27 cellular contexts compared by ENCODE assay signal in the genomic region with DNA sequence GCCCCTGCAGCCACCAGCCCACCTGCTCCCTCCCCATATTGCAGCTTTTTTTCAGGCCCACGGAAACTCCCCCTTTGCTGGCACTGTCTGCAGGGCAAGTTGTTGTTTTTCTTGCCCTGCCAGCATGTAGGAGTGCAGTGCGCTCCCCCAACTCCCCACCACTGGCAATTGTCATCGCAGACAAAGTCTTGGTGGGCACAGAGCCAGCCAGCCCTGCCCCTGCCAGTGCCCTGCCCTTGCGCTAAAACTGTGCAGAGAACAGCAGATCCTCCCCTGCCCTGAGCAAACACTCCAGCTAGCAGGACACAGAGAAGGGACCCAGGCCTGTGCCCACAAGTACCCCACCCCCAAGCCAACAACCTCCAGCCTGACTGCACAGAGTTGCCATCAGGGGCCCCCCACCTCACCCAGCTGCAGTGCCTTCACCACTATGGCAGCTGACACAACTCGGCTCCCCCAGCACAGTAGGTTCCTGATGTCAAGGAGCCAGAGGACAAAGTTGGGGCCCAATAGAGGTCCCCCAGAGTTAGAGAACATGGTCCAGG.
"Had no signal": no experiment of that assay in that cellular context is flagged by ENCODE, and none has a peak within 500 bp of the region (broad histone marks: within the 10 kb centered on the region; RNA-seq: fewer than 3 reads in every experiment).

No MANE protein-coding gene starts in this region.

- H3K4me3 ChIP-seq: adrenal gland, body of pancreas, colonic mucosa, esophagus squamous epithelium, gastroesophageal sphincter, heart right ventricle had no signal

- H3K4me1 ChIP-seq: adrenal gland, body of pancreas, colonic mucosa, esophagus squamous epithelium, gastroesophageal sphincter, heart right ventricle had no signal

- ATAC-seq: activated CD4-positive, CD25-positive, alpha-beta regulatory T cell treated with anti-CD3 and anti-CD28 coated beads, Interleukin-2, amount 50 U/mL, for 24 hours; activated CD8-positive, alpha-beta T cell treated with anti-CD3 and anti-CD28 coated beads for 36 hours; activated naive CD8-positive, alpha-beta T cell treated with anti-CD3 and anti-CD28 coated beads, Interleukin-2, amount 50 U/mL, for 24 hours; activated T-cell treated with anti-CD3 and anti-CD28 coated beads, Interleukin-2, amount 50 U/mL, for 4 hours; body of pancreas; gastroesophageal sphincter; heart right ventricle; T-helper 17 cell had no signal

- DNase-seq: activated B cell treated with CpG ODN at 0.5 μM for 24 hours; activated CD4-positive, alpha-beta T cell treated with anti-CD3 and anti-CD28 coated beads for 48 hours; activated CD4-positive, alpha-beta T cell treated with anti-CD3 and anti-CD28 coated beads, Interleukin-2, amount 50 U/mL, for 1 hour; activated CD4-positive, alpha-beta T cell treated with anti-CD3 and anti-CD28 coated beads, Interleukin-2, amount 50 U/mL, for 48 hours; activated CD8-positive, alpha-beta memory T cell treated with anti-CD3 and anti-CD28 coated beads for 24 hours; activated CD8-positive, alpha-beta T cell treated with anti-CD3 and anti-CD28 coated beads for 36 hours; activated effector memory CD4-positive, alpha-beta T cell treated with anti-CD3 and anti-CD28 coated beads, Interleukin-2, amount 50 U/mL, for 16 hours; activated naive CD4-positive, alpha-beta T cell treated with anti-CD3 and anti-CD28 coated beads for 36 hours; activated naive CD8-positive, alpha-beta T cell treated with anti-CD3 and anti-CD28 coated beads for 36 hours; activated naive CD8-positive, alpha-beta T cell treated with anti-CD3 and anti-CD28 coated beads, Interleukin-2, amount 50 U/mL, for 24 hours; activated T-cell treated with anti-CD3 and anti-CD28 coated beads, Interleukin-2, amount 50 U/mL, for 4 hours; adrenal gland; amygdala; aorta; body of pancreas; caudate nucleus; colonic mucosa; effector CD8-positive, alpha-beta T cell; esophagus squamous epithelium; foreskin melanocyte; heart right ventricle; T-helper 17 cell; T1000; WERI-Rb-1 had no signal

- H3K27ac ChIP-seq: adrenal gland, body of pancreas, colonic mucosa, epithelial cell of prostate, esophagus squamous epithelium, gastroesophageal sphincter, heart right ventricle, WERI-Rb-1 had no signal

- H3K36me3 ChIP-seq: adrenal gland, colonic mucosa, esophagus squamous epithelium, gastroesophageal sphincter, heart right ventricle, WERI-Rb-1 had no signal

- H3K27me3 ChIP-seq: adrenal gland, body of pancreas, colonic mucosa, esophagus squamous epithelium, gastroesophageal sphincter, heart right ventricle had no signal

- H3K9me3 ChIP-seq: adrenal gland, body of pancreas, colonic mucosa had no signal
